ENCODE assay signal across 18 cellular contexts in genomic region chr17:42424991-42425610, GRCh38. TPM values are rescaled to one million over a fixed set of nuclear protein-coding genes. Genes with fewer than 3 reads are reported as not detected.
DNase-seq lines count a peak whose midpoint lies in the region; ATAC-seq and TF ChIP-seq lines count a peak whose summit lies in the region.
"Had no signal": no experiment of that assay in that cellular context is flagged by ENCODE, and none has a peak within 500 bp of the region (broad histone marks: within the 10 kb centered on the region; RNA-seq: fewer than 3 reads in every experiment).

No MANE protein-coding gene starts in this region.

- H3K4ac ChIP-seq in mesendoderm (ENCODE audit: low read depth, low read length), result no peak overlapping the region

- H3K4me2 ChIP-seq in SK-N-SH (peak overlapping the region; percentile 29), mesendoderm (ENCODE audit: low read length) (no peak overlapping the region)

- no peak overlapping the region for H3K23ac ChIP-seq in mesendoderm (ENCODE audit: low read length)

- peaks cover 20% of the 10 kb centered on the region for H4K20me1 ChIP-seq in SK-N-SH (ENCODE audit: insufficient read depth)

- peaks cover 53% of the 10 kb centered on the region for H3K27me3 Mint-ChIP-seq in nephron (ENCODE audit: low read depth)

- no peaks in the 10 kb centered on the region for H3K9me3 Mint-ChIP-seq in nephron

- POLR2A ChIA-PET in SK-N-SH (lab: Yijun Ruan, JAX), result no interaction called here

- no peak overlapping the region for H2BK15ac ChIP-seq in mesendoderm (replicated peaks; ENCODE audit: low read depth)

- no peak overlapping the region for H3K9ac ChIP-seq in SK-N-SH
- no peak overlapping the region for H3K9ac ChIP-seq in mesendoderm (ENCODE audit: low read length)

- no peak for DNase-seq in SK-N-SH
- peak; percentile 54 for DNase-seq in astrocyte of the hippocampus (ENCODE audit: low read depth, low spot score)
- DNase-seq in vagina (ENCODE audit: extremely low spot score in 2 of 2), result no peak
- DNase-seq in stimulated activated CD4-positive, alpha-beta T cell treated with anti-CD3 and anti-CD28 coated beads, Interleukin-15, amount 100 ng/mL, for 24 hours, result no peak
- DNase-seq in cerebellum (ENCODE audit: low spot score), result no peak
- DNase-seq in mesendoderm, result no peak
- DNase-seq: caudate nucleus; effector CD4-positive, alpha-beta T cell; hypothalamus; kidney; NCI-H187 treated with DMSO at 0.1 percent for 48 hours; SHP77 treated with DMSO at 0.1 percent for 48 hours; T-helper 9 cell had no signal

- no peak overlapping the region for H4K8ac ChIP-seq in mesendoderm (ENCODE audit: low read depth, low read length)

- H3K4me1 ChIP-seq in SK-N-SH (ENCODE audit: control insufficient read depth in 1 of 2, insufficient read depth in 2 of 2, low read depth in 1 of 2, low read length in 1 of 2) (peaks cover 4% of the 10 kb centered on the region in 2 experiments; a peak in 2 of 4 replicates), vagina (peaks cover 50% of the 10 kb centered on the region), mesendoderm (ENCODE audit: control insufficient read depth, low read depth, low read length) (no peaks in the 10 kb centered on the region)

- no peaks in the 10 kb centered on the region for H3K36me3 Mint-ChIP-seq in nephron (ENCODE audit: low read depth)

- H3K4me3 Mint-ChIP-seq in nephron, result peak overlapping the region in 1 of 3 experiments; percentile 73

- TF ChIP-seq EP300 in SK-N-SH (IDR thresholded peaks at IDR 0.05; ENCODE audit: borderline replicate concordance in 1 of 2, low read depth in 1 of 2, low read length in 1 of 2), result no peak

- H2BK120ac ChIP-seq in mesendoderm (ENCODE audit: low read depth, low read length), result no peak overlapping the region

- no peaks in the 10 kb centered on the region for H3K9me3 ChIP-seq in SK-N-SH
- H3K9me3 ChIP-seq in vagina, result no peaks in the 10 kb centered on the region
- H3K9me3 ChIP-seq: neutrophil had no signal

- WGBS in SK-N-SH (ENCODE audit: low lambda C conversion rate), result 83% methylated on average over 4 of the region's 4 CpGs
- WGBS in mesendoderm (ENCODE audit: extremely low coverage, insufficient coverage, low lambda C conversion rate), result no CpG with 5 or more reads among the region's 4 CpGs

- CTCF ChIA-PET in SK-N-SH (lab: Yijun Ruan, JAX), result interaction anchor here (1.3 to 3.1 kb wide), 4 partner anchors 19 to 251 kb away, joined by 3 to 13 read pairs (median 5); no protein-coding TSS in a partner anchor

- H3F3A ChIP-seq in SK-N-SH (replicated peaks; ENCODE audit: insufficient read depth), result peaks cover 41% of the 10 kb centered on the region

- ATAC-seq in SK-N-SH treated with all-trans-retinoic acid at 6 μM for 48 hours, result no peak
- ATAC-seq: HepG2 had no signal

- no peak for TF ChIP-seq POLR2A in vagina (IDR thresholded peaks at IDR 0.05)

- H3K27ac ChIP-seq in SK-N-SH (ENCODE audit: low read depth in 2 of 2, low read length in 1 of 2), result peak overlapping the region in 1 of 2 experiments; percentile 31; a peak in 2 of 4 replicates
- H3K27ac ChIP-seq in vagina, result peak overlapping the region; percentile 37
- H3K27ac ChIP-seq in mesendoderm (ENCODE audit: low read depth, low read length), result no peak overlapping the region
- H3K27ac ChIP-seq: 22Rv1, neutrophil had no signal

- H3K79me1 ChIP-seq in mesendoderm (ENCODE audit: low read length), result no peaks in the 10 kb centered on the region

- no peak for TF ChIP-seq RAD21 in SK-N-SH (IDR thresholded peaks at IDR 0.05; ENCODE audit: low read length)

- no peaks in the 10 kb centered on the region for H3K27me3 ChIP-seq in SK-N-SH (ENCODE audit: insufficient read depth)
- no peaks in the 10 kb centered on the region for H3K27me3 ChIP-seq in vagina
- no peaks in the 10 kb centered on the region for H3K27me3 ChIP-seq in mesendoderm (ENCODE audit: insufficient read depth, low read length, poor library complexity)

- peaks cover 40% of the 10 kb centered on the region for H3K79me2 ChIP-seq in SK-N-SH (ENCODE audit: insufficient read depth)
- H3K79me2 ChIP-seq in mesendoderm (ENCODE audit: control insufficient read depth, insufficient read depth, low read length), result no peaks in the 10 kb centered on the region

- H3K18ac ChIP-seq in mesendoderm (ENCODE audit: low read length), result no peak overlapping the region

- H3K4me3 ChIP-seq in SK-N-SH (ENCODE audit: low read depth in 2 of 2, low read length in 1 of 2) (no peak overlapping the region), vagina (no peak overlapping the region), mesendoderm (ENCODE audit: low read length) (no peak overlapping the region)

- H3K36me3 ChIP-seq in SK-N-SH (replicated peaks in 1 of 2; ENCODE audit: control insufficient read depth in 1 of 2, insufficient read depth in 2 of 2, low read length in 1 of 2) (peaks cover 0 to 12% of the 10 kb centered on the region in 2 experiments), vagina (no peaks in the 10 kb centered on the region), mesendoderm (ENCODE audit: control insufficient read depth, insufficient read depth, low read length) (no peaks in the 10 kb centered on the region)
- H3K36me3 ChIP-seq: neutrophil had no signal

- peaks cover 38% of the 10 kb centered on the region for H3K4me1 Mint-ChIP-seq in nephron

- no peak overlapping the region for H4K5ac ChIP-seq in mesendoderm (ENCODE audit: low read length)

- H3K56ac ChIP-seq in mesendoderm (ENCODE audit: low read length), result no peak overlapping the region

- H3K9me2 ChIP-seq in SK-N-SH, result no peaks in the 10 kb centered on the region

- no peak overlapping the region for H2AK5ac ChIP-seq in mesendoderm (ENCODE audit: low read length)

- no peak for TF ChIP-seq CTCF in SK-N-SH (IDR thresholded peaks at IDR 0.05)
- no peak for TF ChIP-seq CTCF in nephron (IDR thresholded peaks at IDR 0.05; ENCODE audit: unreplicated experiment in 3 of 3)
- TF ChIP-seq CTCF in vagina (IDR thresholded peaks at IDR 0.05), result no peak

- H2AFZ ChIP-seq in SK-N-SH (ENCODE audit: low read depth), result no peak overlapping the region

- H3K27ac Mint-ChIP-seq in nephron, result peak overlapping the region in 2 of 3 experiments; percentile 71 to 73

- intact Hi-C loops in vagina (cut with DNase I), result loop anchor here (5.0 kb wide), 1 partner anchor 97 kb away; no protein-coding TSS in a partner anchor

- no peak overlapping the region for H2BK5ac ChIP-seq in mesendoderm (ENCODE audit: low read length)

TF ChIP-seq in SK-N-SH, 30 proteins besides CTCF, POLR2A, EP300 and RAD21 (continues in another document):
- TF ChIP-seq TAF1 (IDR thresholded peaks at IDR 0.05; ENCODE audit: borderline replicate concordance, low read depth, low read length) (no peak), EZH2phosphoT487 (IDR thresholded peaks at IDR 0.05; ENCODE audit: borderline replicate concordance, low read depth) (no peak)

TF ChIP-seq in SK-N-SH treated with all-trans-retinoic acid at 6 μM for 48 hours, 23 proteins besides CTCF, POLR2A, EP300 and RAD21 (continues in another document):
- TF ChIP-seq ARNTL (CRISPR knock-in tag; IDR thresholded peaks at IDR 0.05; ENCODE audit: borderline replicate concordance, low read depth) (no peak), TOX (CRISPR knock-in tag; IDR thresholded peaks at IDR 0.05; ENCODE audit: borderline replicate concordance) (no peak), GLIS3 (CRISPR knock-in tag; IDR thresholded peaks at IDR 0.05) (no peak), ISL1 (CRISPR knock-in tag; IDR thresholded peaks at IDR 0.05) (no peak), CREB5 (CRISPR knock-in tag; IDR thresholded peaks at IDR 0.05; ENCODE audit: low read depth) (no peak), ZNF565 (CRISPR knock-in tag; conservative IDR thresholded peaks at IDR 0.05; ENCODE audit: low read depth) (no peak), ZFP3 (CRISPR knock-in tag; IDR thresholded peaks at IDR 0.05) (no peak), TCF4 (CRISPR knock-in tag; IDR thresholded peaks at IDR 0.05; ENCODE audit: borderline replicate concordance) (no peak), RARB (CRISPR knock-in tag; IDR thresholded peaks at IDR 0.05) (no peak), BACH2 (CRISPR knock-in tag; IDR thresholded peaks at IDR 0.05; ENCODE audit: borderline replicate concordance) (no peak)

RNA-seq across cellular contexts. Expression of gene CAVIN1, which starts 2.0 kb away (rescaled TPM):
- 264 and 290 TPM in 2 replicates for polyA plus RNA-seq in SK-N-SH (2012; rRNA removed)
- polyA plus RNA-seq in SK-N-SH (2012; cell fraction: cytosol; rRNA removed), result 172 and 212 TPM in 2 replicates
- 169 and 174 TPM in 2 replicates for polyA plus RNA-seq in SK-N-SH (2012; cell fraction: nucleus; rRNA removed)
- 268 TPM for total RNA-seq in vagina
- 6.5 TPM for total RNA-seq in cerebellum
- 18.0 TPM for polyA plus RNA-seq in mesendoderm (2013, experiment 1 of 2)
- 19.6 TPM for polyA plus RNA-seq in mesendoderm (2013, experiment 2 of 2)

RNA-seq across cellular contexts. Expression of gene ATP6V0A1, which starts 33.6 kb away (rescaled TPM):
- 31.7 and 37.1 TPM in 2 replicates for polyA plus RNA-seq in SK-N-SH (2012; rRNA removed)
- polyA plus RNA-seq in SK-N-SH (2012; cell fraction: cytosol; rRNA removed), result 19.4 and 24.0 TPM in 2 replicates
- 161 and 199 TPM in 2 replicates for polyA plus RNA-seq in SK-N-SH (2012; cell fraction: nucleus; rRNA removed)
- total RNA-seq in vagina (72.4 TPM), cerebellum (210 TPM)
- polyA plus RNA-seq in mesendoderm (2013, experiment 1 of 2), result 16.1 TPM
- 16.7 TPM for polyA plus RNA-seq in mesendoderm (2013, experiment 2 of 2)

RNA-seq across cellular contexts. Expression of gene STAT3, which starts 36.9 kb away (rescaled TPM):
- polyA plus RNA-seq in SK-N-SH (2012; rRNA removed), result 35.7 and 38.7 TPM in 2 replicates
- polyA plus RNA-seq in SK-N-SH (2012; cell fraction: cytosol; rRNA removed), result 25.5 and 29.1 TPM in 2 replicates
- 90.7 and 99.3 TPM in 2 replicates for polyA plus RNA-seq in SK-N-SH (2012; cell fraction: nucleus; rRNA removed)
- total RNA-seq in vagina (210 TPM), cerebellum (47.9 TPM)
- polyA plus RNA-seq in mesendoderm (2013, experiment 1 of 2), result 42.3 TPM
- polyA plus RNA-seq in mesendoderm (2013, experiment 2 of 2), result 41.8 TPM

Comparison
In these comparisons a context has a peak if more than half of its experiments do, and no peak if none do; other contexts are left out.
1. RNA of gene CAVIN1, which starts 2.0 kb away (total RNA-seq): 268 TPM in vagina (single experiment); 6.5 TPM in cerebellum (single experiment); every median in the first group is over 10 times any median in the second.